Comparison of ENCODE assay signal across 1 cellular context in the genomic region with DNA sequence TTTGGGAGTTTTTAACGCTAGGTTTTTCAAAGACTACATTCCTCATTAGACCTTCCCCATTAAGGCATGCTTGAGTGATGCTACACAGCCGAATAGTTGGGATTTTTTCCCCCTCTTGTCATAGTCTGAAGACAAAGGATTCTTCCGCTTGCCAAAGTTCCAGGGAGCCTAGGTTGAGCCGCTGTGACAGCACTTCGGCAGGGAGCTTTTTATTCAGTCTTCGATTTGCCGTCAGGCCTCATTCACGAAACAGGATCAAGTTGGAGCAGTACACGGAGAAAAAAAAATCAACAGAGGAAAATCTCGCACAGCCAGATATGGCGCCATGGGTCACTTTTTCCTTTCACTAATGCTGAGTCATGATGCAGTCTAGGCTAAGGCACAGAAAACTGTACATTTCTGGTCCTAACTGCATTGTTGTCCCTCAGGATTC.
A peak's percentile ranks its signal among the peaks of the same experiment; 100 is the strongest.
TF ChIP-seq lines count a peak whose summit lies in the region.

No MANE protein-coding gene starts in this region.

TF ChIP-seq in K562, 482 proteins besides CTCF, POLR2A, EP300 and RAD21 (continued from another document):
- TF ChIP-seq C11orf30 (IDR thresholded peaks at IDR 0.05; ENCODE audit: low read depth) = peak; percentile 94
- TF ChIP-seq JUND (IDR thresholded peaks at IDR 0.05; ENCODE audit: borderline replicate concordance, low read depth, low read length) = peak; percentile 72; the same call in 1 of the 2 replicates
- TF ChIP-seq JUND (tag; IDR thresholded peaks at IDR 0.05; ENCODE audit: borderline replicate concordance, low read depth, low read length) = peak; percentile 90; the same call in 2 of the 3 replicates
- TF ChIP-seq, protein P1, sequence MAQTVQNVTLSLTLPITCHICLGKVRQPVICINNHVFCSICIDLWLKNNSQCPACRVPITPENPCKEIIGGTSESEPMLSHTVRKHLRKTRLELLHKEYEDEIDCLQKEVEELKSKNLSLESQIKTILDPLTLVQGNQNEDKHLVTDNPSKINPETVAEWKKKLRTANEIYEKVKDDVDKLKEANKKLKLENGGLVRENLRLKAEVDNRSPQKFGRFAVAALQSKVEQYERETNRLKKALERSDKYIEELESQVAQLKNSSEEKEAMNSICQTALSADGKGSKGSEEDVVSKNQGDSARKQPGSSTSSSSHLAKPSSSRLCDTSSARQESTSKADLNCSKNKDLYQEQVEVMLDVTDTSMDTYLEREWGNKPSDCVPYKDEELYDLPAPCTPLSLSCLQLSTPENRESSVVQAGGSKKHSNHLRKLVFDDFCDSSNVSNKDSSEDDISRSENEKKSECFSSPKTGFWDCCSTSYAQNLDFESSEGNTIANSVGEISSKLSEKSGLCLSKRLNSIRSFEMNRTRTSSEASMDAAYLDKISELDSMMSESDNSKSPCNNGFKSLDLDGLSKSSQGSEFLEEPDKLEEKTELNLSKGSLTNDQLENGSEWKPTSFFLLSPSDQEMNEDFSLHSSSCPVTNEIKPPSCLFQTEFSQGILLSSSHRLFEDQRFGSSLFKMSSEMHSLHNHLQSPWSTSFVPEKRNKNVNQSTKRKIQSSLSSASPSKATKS (CRISPR knock-in tag; IDR thresholded peaks at IDR 0.05) = no peak
- TF ChIP-seq ZNF57 (CRISPR knock-in tag; IDR thresholded peaks at IDR 0.05) = no peak
- peak; percentile 62 for TF ChIP-seq ARID1B (IDR thresholded peaks at IDR 0.05)
- peak; percentile 97 for TF ChIP-seq ZNF316 (IDR thresholded peaks at IDR 0.05)
- TF ChIP-seq JUN (IDR thresholded peaks at IDR 0.05; ENCODE audit: borderline replicate concordance, low read depth, low read length) = peak; percentile 64; the same call in 1 of the 2 replicates
- TF ChIP-seq JUN (CRISPR knock-in tag; IDR thresholded peaks at IDR 0.05; ENCODE audit: borderline replicate concordance) = no peak
- TF ChIP-seq EZH2 (IDR thresholded peaks at IDR 0.05; ENCODE audit: borderline replicate concordance, low read depth, low read length) = no peak
- 0 out of 2 replicates have a peak, but pooled peaks have one; percentile 33 for TF ChIP-seq NFATC3 (IDR thresholded peaks at IDR 0.05)
- TF ChIP-seq DPF2 (IDR thresholded peaks at IDR 0.05) = peak; percentile 42; the same call in 1 of the 2 replicates
- 0 out of 4 replicates have a peak, but pooled peaks of 1 of the 2 experiments have one; percentile 14 for TF ChIP-seq TRIM24 (IDR thresholded peaks at IDR 0.05)
- peak; percentile 58; the same call in 1 of the 2 replicates for TF ChIP-seq SMARCE1 (IDR thresholded peaks at IDR 0.05)
- TF ChIP-seq MAFF (IDR thresholded peaks at IDR 0.05; ENCODE audit: low read length) = peak; percentile 96
- peak; percentile 70 for TF ChIP-seq FOSL1 (tag; conservative IDR thresholded peaks at IDR 0.05)
- peak; percentile 42; the same call in 1 of the 2 replicates for TF ChIP-seq EHMT2 (IDR thresholded peaks at IDR 0.05)
- TF ChIP-seq BACH1 (tag; IDR thresholded peaks at IDR 0.05) = peak; percentile 93
- TF ChIP-seq ATF7 (IDR thresholded peaks at IDR 0.05) = peak; percentile 22; the same call in 1 of the 2 replicates
- no peak for TF ChIP-seq PTBP1 (IDR thresholded peaks at IDR 0.05; ENCODE audit: low read depth, low read length)
- TF ChIP-seq ZNF699 (CRISPR knock-in tag; IDR thresholded peaks at IDR 0.05; ENCODE audit: insufficient replicate concordance) = no peak
- 0 out of 2 replicates have a peak, but pooled peaks have one; percentile 10 for TF ChIP-seq SOX6 (IDR thresholded peaks at IDR 0.05)
- TF ChIP-seq HNRNPK (IDR thresholded peaks at IDR 0.05; ENCODE audit: low read depth, low read length, poor library complexity, severe bottlenecking) = no peak
- TF ChIP-seq MTA3 (IDR thresholded peaks at IDR 0.05; ENCODE audit: borderline replicate concordance) = 0 out of 2 replicates have a peak, but pooled peaks have one; percentile 16
- TF ChIP-seq MAFK (IDR thresholded peaks at IDR 0.05; ENCODE audit: low read length) = peak; percentile 94
- TF ChIP-seq, protein P2, sequence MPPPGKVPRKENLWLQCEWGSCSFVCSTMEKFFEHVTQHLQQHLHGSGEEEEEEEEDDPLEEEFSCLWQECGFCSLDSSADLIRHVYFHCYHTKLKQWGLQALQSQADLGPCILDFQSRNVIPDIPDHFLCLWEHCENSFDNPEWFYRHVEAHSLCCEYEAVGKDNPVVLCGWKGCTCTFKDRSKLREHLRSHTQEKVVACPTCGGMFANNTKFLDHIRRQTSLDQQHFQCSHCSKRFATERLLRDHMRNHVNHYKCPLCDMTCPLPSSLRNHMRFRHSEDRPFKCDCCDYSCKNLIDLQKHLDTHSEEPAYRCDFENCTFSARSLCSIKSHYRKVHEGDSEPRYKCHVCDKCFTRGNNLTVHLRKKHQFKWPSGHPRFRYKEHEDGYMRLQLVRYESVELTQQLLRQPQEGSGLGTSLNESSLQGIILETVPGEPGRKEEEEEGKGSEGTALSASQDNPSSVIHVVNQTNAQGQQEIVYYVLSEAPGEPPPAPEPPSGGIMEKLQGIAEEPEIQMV (tag; conservative IDR thresholded peaks at IDR 0.05; ENCODE audit: low read depth) = no peak
- no peak for TF ChIP-seq PML (IDR thresholded peaks at IDR 0.05; ENCODE audit: low read length)
- 0 out of 2 replicates have a peak, but pooled peaks have one; percentile 26 for TF ChIP-seq ZNF384 (IDR thresholded peaks at IDR 0.05; ENCODE audit: low read depth, low read length)
- peak; percentile 98 for TF ChIP-seq MAFG (tag; conservative IDR thresholded peaks at IDR 0.05)
- TF ChIP-seq, protein P3, sequence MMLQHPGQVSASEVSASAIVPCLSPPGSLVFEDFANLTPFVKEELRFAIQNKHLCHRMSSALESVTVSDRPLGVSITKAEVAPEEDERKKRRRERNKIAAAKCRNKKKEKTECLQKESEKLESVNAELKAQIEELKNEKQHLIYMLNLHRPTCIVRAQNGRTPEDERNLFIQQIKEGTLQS (IDR thresholded peaks at IDR 0.05) = peak; percentile 51; the same call in 1 of the 2 replicates
- TF ChIP-seq, protein P3 (CRISPR knock-in tag; conservative IDR thresholded peaks at IDR 0.05) = no peak
